In genomic region chrX:72042860-72043248, GRCh38 we compare ENCODE assay signal across 18 cellular contexts.
DNase-seq lines count a peak whose midpoint lies in the region; FAIRE-seq and TF ChIP-seq lines count a peak whose summit lies in the region.
"Had no signal": no experiment of that assay in that cellular context is flagged by ENCODE, and none has a peak within 500 bp of the region (broad histone marks: within the 10 kb centered on the region; RNA-seq: fewer than 3 reads in every experiment).

No MANE protein-coding gene starts in this region.

- H4K8ac ChIP-seq in mesenchymal stem cell (ENCODE audit: low read length), result peak overlapping the region; percentile 64

- H3K9me3 Mint-ChIP-seq in astrocyte (ENCODE audit: unreplicated experiment) (no peaks in the 10 kb centered on the region), Calu3 (ENCODE audit: low read depth, unreplicated experiment) (no peaks in the 10 kb centered on the region)

- no peaks in the 10 kb centered on the region for H3K9me3 ChIP-seq in Karpas-422 (ENCODE audit: low read length)
- no peaks in the 10 kb centered on the region for H3K9me3 ChIP-seq in astrocyte (ENCODE audit: insufficient read depth, low read depth, low read length)
- H3K9me3 ChIP-seq in mesenchymal stem cell (ENCODE audit: control insufficient read depth, low read length), result peaks cover 3% of the 10 kb centered on the region
- H3K9me3 ChIP-seq in sigmoid colon, result no peaks in the 10 kb centered on the region
- H3K9me3 ChIP-seq: Caco-2, HAP-1 had no signal

- H2BK120ac ChIP-seq in mesenchymal stem cell (ENCODE audit: low read depth, low read length), result no peak overlapping the region

- FAIRE-seq in astrocyte (lab: Jason Lieb, UNC), result peak; percentile 29

- no peak overlapping the region for H3K4me2 ChIP-seq in Karpas-422 (ENCODE audit: low read depth, low read length, poor library complexity, severe bottlenecking)
- H3K4me2 ChIP-seq in astrocyte (ENCODE audit: low read length), result no peak overlapping the region
- H3K4me2 ChIP-seq in mesenchymal stem cell (ENCODE audit: low read length, poor library complexity, severe bottlenecking), result no peak overlapping the region

- no peak overlapping the region for H2AFZ ChIP-seq in Karpas-422 (ENCODE audit: low read length)
- no peak overlapping the region for H2AFZ ChIP-seq in astrocyte (ENCODE audit: low read depth, low read length)
- no peak overlapping the region for H2AFZ ChIP-seq in mesenchymal stem cell (ENCODE audit: low read depth, low read length)

- H3K4me1 Mint-ChIP-seq in astrocyte (ENCODE audit: low read depth, unreplicated experiment) (peaks cover 36% of the 10 kb centered on the region), Calu3 (ENCODE audit: low read depth, unreplicated experiment) (no peaks in the 10 kb centered on the region)

- H2BK12ac ChIP-seq in mesenchymal stem cell (ENCODE audit: low read length in 2 of 2), result peak overlapping the region in 1 of 2 experiments; percentile 11

- no peak overlapping the region for H3K4ac ChIP-seq in mesenchymal stem cell (ENCODE audit: low read depth in 1 of 2, low read length in 2 of 2)

- H3K79me1 ChIP-seq in mesenchymal stem cell (replicated peaks; ENCODE audit: low read length, poor library complexity, severe bottlenecking), result no peaks in the 10 kb centered on the region

- no peak for TF ChIP-seq CTCF in astrocyte (IDR thresholded peaks at IDR 0.05; ENCODE audit: insufficient read depth, low read depth, low read length)
- TF ChIP-seq CTCF in sigmoid colon (IDR thresholded peaks at IDR 0.05), result no peak
- no peak for TF ChIP-seq CTCF in Calu3 (IDR thresholded peaks at IDR 0.05; ENCODE audit: unreplicated experiment)
- TF ChIP-seq CTCF in dorsolateral prefrontal cortex (IDR thresholded peaks at IDR 0.05 in 54 of 56, conservative IDR thresholded peaks at IDR 0.05 in 2 of 56; ENCODE audit: low read depth in 1 of 56, partially characterized antibody in 56 of 56), result no peak

- DNase-seq in Karpas-422 (peak; percentile 33), astrocyte (ENCODE audit: low read depth) (no peak), mesenchymal stem cell (no peak), sigmoid colon (no peak), Calu3 (no peak), NCI-H446 (lab: John Stamatoyannopoulos, UW) (no peak), dorsolateral prefrontal cortex (no peak)
- DNase-seq in activated T-cell treated with anti-CD3 and anti-CD28 coated beads, Interleukin-2, amount 50 U/mL, for 48 hours, result no peak
- DNase-seq: ACHN, AML-193, Caco-2, DMS79, NCI-H1105 treated with DMSO at 0.1 percent for 48 hours, NCI-H187 treated with DMSO at 0.1 percent for 48 hours, NCI-H748 treated with DMSO at 0.1 percent for 48 hours, OCI-M1, SHP77 treated with DMSO at 0.1 percent for 48 hours had no signal

- no peak overlapping the region for H3K23ac ChIP-seq in mesenchymal stem cell (ENCODE audit: low read length in 2 of 2)

- no peak for TF ChIP-seq EP300 in sigmoid colon (IDR thresholded peaks at IDR 0.05)

- no peaks in the 10 kb centered on the region for H3K36me3 ChIP-seq in Karpas-422 (ENCODE audit: insufficient read depth, low read length)
- no peaks in the 10 kb centered on the region for H3K36me3 ChIP-seq in astrocyte (ENCODE audit: insufficient read depth, low read length)
- no peaks in the 10 kb centered on the region for H3K36me3 ChIP-seq in mesenchymal stem cell (ENCODE audit: control insufficient read depth in 1 of 2, insufficient read depth in 2 of 2, low read depth in 1 of 2, low read length in 2 of 2)
- no peaks in the 10 kb centered on the region for H3K36me3 ChIP-seq in sigmoid colon
- H3K36me3 ChIP-seq: HAP-1 had no signal

- H3K79me2 ChIP-seq in Karpas-422 (ENCODE audit: low read length) (no peaks in the 10 kb centered on the region), astrocyte (ENCODE audit: insufficient read depth, low read length) (no peaks in the 10 kb centered on the region)

- no peaks in the 10 kb centered on the region for H3K27me3 ChIP-seq in Karpas-422 (ENCODE audit: low read length)
- H3K27me3 ChIP-seq in astrocyte (ENCODE audit: insufficient read depth, low read length), result no peaks in the 10 kb centered on the region
- peaks cover 0 to 55% of the 10 kb centered on the region in 2 experiments for H3K27me3 ChIP-seq in mesenchymal stem cell (ENCODE audit: control insufficient read depth in 1 of 2, insufficient read depth in 1 of 2, low read length in 2 of 2)
- peaks cover 0 to 2% (median 0%) of the 10 kb centered on the region in 3 donors for H3K27me3 ChIP-seq in sigmoid colon
- H3K27me3 ChIP-seq in dorsolateral prefrontal cortex, result peaks cover 0 to 89% (median 19%) of the 10 kb centered on the region in 45 donors

- H4K20me1 ChIP-seq in Karpas-422 (ENCODE audit: insufficient read depth, low read depth, low read length), result no peaks in the 10 kb centered on the region
- H4K20me1 ChIP-seq in astrocyte (ENCODE audit: insufficient read depth, low read length), result no peaks in the 10 kb centered on the region

- no peak overlapping the region for H3K14ac ChIP-seq in mesenchymal stem cell (ENCODE audit: low read length in 2 of 2)

- H3K27me3 Mint-ChIP-seq in astrocyte (ENCODE audit: low read depth, unreplicated experiment) (no peaks in the 10 kb centered on the region), Calu3 (ENCODE audit: unreplicated experiment) (peaks cover 62% of the 10 kb centered on the region)

- H2BK15ac ChIP-seq in mesenchymal stem cell (ENCODE audit: low read depth, poor library complexity, severe bottlenecking), result no peak overlapping the region

- H3K27ac Mint-ChIP-seq in astrocyte (ENCODE audit: unreplicated experiment) (peak overlapping the region; percentile 75), Calu3 (ENCODE audit: unreplicated experiment) (no peak overlapping the region)

- TF ChIP-seq POLR2A in sigmoid colon (IDR thresholded peaks at IDR 0.05), result no peak

- H3K18ac ChIP-seq in mesenchymal stem cell (ENCODE audit: low read depth in 1 of 2, low read length in 2 of 2), result peak overlapping the region in 1 of 2 experiments; percentile 34

- H2AK5ac ChIP-seq in mesenchymal stem cell (ENCODE audit: low read length, severe bottlenecking), result no peak overlapping the region

- no peak overlapping the region for H4K91ac ChIP-seq in mesenchymal stem cell (ENCODE audit: low read length)

- H3K4me3 ChIP-seq in Karpas-422 (ENCODE audit: low read length) (no peak overlapping the region), astrocyte (ENCODE audit: insufficient read depth, low read depth, low read length) (no peak overlapping the region), mesenchymal stem cell (ENCODE audit: insufficient read depth in 1 of 2, low read depth in 1 of 2, low read length in 2 of 2) (no peak overlapping the region), sigmoid colon (no peak overlapping the region), dorsolateral prefrontal cortex (no peak overlapping the region)
- H3K4me3 ChIP-seq: HAP-1 had no signal

- intact Hi-C loops in sigmoid colon (cut with DNase I), result no loop called here
- intact Hi-C loops in Calu3 (cut with micrococcal nuclease; ENCODE audit: unreplicated experiment), result no loop called here
- intact Hi-C loops in dorsolateral prefrontal cortex (cut with DNase I), result no loop called here

- H3K36me3 Mint-ChIP-seq in astrocyte (ENCODE audit: low read depth, unreplicated experiment) (peaks cover 2% of the 10 kb centered on the region), Calu3 (ENCODE audit: insufficient read depth, unreplicated experiment) (no peaks in the 10 kb centered on the region)

- BruUV-seq in Calu3 (replicated peaks; lab: Mats Ljungman, UMichigan), result no TSS peak

- no CpG with 5 or more reads among the region's 3 CpGs for WGBS in mesenchymal stem cell
- WGBS in sigmoid colon, 2 donors, result 58 to 90% methylated on average over 3 of the region's 3 CpGs

- H3K4me3 Mint-ChIP-seq in astrocyte (ENCODE audit: unreplicated experiment), result no peak overlapping the region
- no peak overlapping the region for H3K4me3 Mint-ChIP-seq in Calu3 (ENCODE audit: low read depth, unreplicated experiment)

- no peak overlapping the region for H3K9ac ChIP-seq in Karpas-422 (ENCODE audit: low read length)
- no peak overlapping the region for H3K9ac ChIP-seq in astrocyte (ENCODE audit: low read length)
- peak overlapping the region; percentile 45 for H3K9ac ChIP-seq in mesenchymal stem cell (ENCODE audit: low read length)

- H3K4me1 ChIP-seq in Karpas-422 (ENCODE audit: low read length) (no peaks in the 10 kb centered on the region), astrocyte (ENCODE audit: insufficient read depth, low read length) (peaks cover 24% of the 10 kb centered on the region), mesenchymal stem cell (ENCODE audit: control insufficient read depth, insufficient read depth, low read depth, low read length) (peaks cover 11% of the 10 kb centered on the region), sigmoid colon (peaks cover 0 to 60% (median 40%) of the 10 kb centered on the region in 4 donors)
- H3K4me1 ChIP-seq: Caco-2 had no signal

- no peaks in the 10 kb centered on the region for H3K9me2 ChIP-seq in Karpas-422 (replicated peaks; ENCODE audit: insufficient read depth, low read length)

- no peak overlapping the region for H2BK5ac ChIP-seq in mesenchymal stem cell (ENCODE audit: low read depth, low read length, poor library complexity, severe bottlenecking)

- H3K27ac ChIP-seq in Karpas-422 (ENCODE audit: low read length) (no peak overlapping the region), astrocyte (ENCODE audit: low read depth, low read length) (no peak overlapping the region), mesenchymal stem cell (ENCODE audit: low read length, poor library complexity, severe bottlenecking) (no peak overlapping the region), sigmoid colon (peak overlapping the region; percentile 78 to 89 (median 82)), dorsolateral prefrontal cortex (no peak overlapping the region)

- CTCF ChIA-PET in Calu3 (lab: Charles Lee), result no interaction called here

Comparison
In these comparisons a context has a peak if more than half of its experiments do, and no peak if none do; other contexts are left out.
1. H3K27ac ChIP-seq: peak in sigmoid colon (4 of 4); none in Karpas-422 (single experiment), astrocyte (single experiment), mesenchymal stem cell (single experiment) and dorsolateral prefrontal cortex (0 of 59).